In genomic region chr4:25113915-25114904, GRCh38 we compare ENCODE assay signal across 1 cellular context.
TF ChIP-seq lines count a peak whose summit lies in the region.

No MANE protein-coding gene starts in this region.

TF ChIP-seq in GM23338, 12 proteins besides CTCF, POLR2A, EP300 and RAD21:
- TF ChIP-seq NANOG (IDR thresholded peaks at IDR 0.05; ENCODE audit: borderline replicate concordance) (no peak), ZNF462 (CRISPR knock-in tag; IDR thresholded peaks at IDR 0.05) (no peak)
